Comparison of ENCODE assay signal across 14 cellular contexts in genomic region chr3:185701891-185702563, GRCh38.
DNase-seq lines count a peak whose midpoint lies in the region; ATAC-seq, FAIRE-seq and TF ChIP-seq lines count a peak whose summit lies in the region.
"Had no signal": no experiment of that assay in that cellular context is flagged by ENCODE, and none has a peak within 500 bp of the region (broad histone marks: within the 10 kb centered on the region; RNA-seq: fewer than 3 reads in every experiment).

No MANE protein-coding gene starts in this region.

- no peak for ATAC-seq in HG03095 (IDR thresholded peaks at IDR 0.05; ENCODE audit: unreplicated experiment)
- ATAC-seq in HG02840 (IDR thresholded peaks at IDR 0.05; ENCODE audit: low FRiP score, unreplicated experiment) = no peak
- ATAC-seq: activated CD4-positive, CD25-positive, alpha-beta regulatory T cell treated with anti-CD3 and anti-CD28 coated beads, Interleukin-2, amount 50 U/mL, for 24 hours had no signal

- no peaks in the 10 kb centered on the region for H3K36me3 Mint-ChIP-seq in chondrocyte (ENCODE audit: low read depth)
- peaks cover 2% of the 10 kb centered on the region for H3K36me3 Mint-ChIP-seq in mesothelial cell of epicardium

- H3K27me3 Mint-ChIP-seq in chondrocyte (ENCODE audit: low read depth) = no peaks in the 10 kb centered on the region
- no peaks in the 10 kb centered on the region for H3K27me3 Mint-ChIP-seq in mesothelial cell of epicardium (ENCODE audit: low read depth)

- H3K9ac ChIP-seq in HUES48 (ENCODE audit: low read depth, low read length) = no peak overlapping the region

- H3K9me3 Mint-ChIP-seq in chondrocyte (ENCODE audit: low read depth) (no peaks in the 10 kb centered on the region), mesothelial cell of epicardium (no peaks in the 10 kb centered on the region)

- peaks cover 30% of the 10 kb centered on the region for H3K4me1 Mint-ChIP-seq in chondrocyte (ENCODE audit: low read depth)
- H3K4me1 Mint-ChIP-seq in mesothelial cell of epicardium = peaks cover 17% of the 10 kb centered on the region

- no peak for TF ChIP-seq POLR2A in GM12891 (IDR thresholded peaks at IDR 0.05; ENCODE audit: low read depth, low read length)

- DNase-seq in chondrocyte (ENCODE audit: low spot score) = no peak
- no peak for DNase-seq in mesothelial cell of epicardium (ENCODE audit: low spot score in 2 of 2, unreplicated experiment in 2 of 2)
- DNase-seq in GM10266 (ENCODE audit: extremely low spot score) = no peak
- no peak for DNase-seq in GM12891 (ENCODE audit: insufficient read length, low spot score)
- DNase-seq: adrenal gland, SJCRH30 had no signal

- no peak overlapping the region for H3K4me3 ChIP-seq in ACC112 (ENCODE audit: low read depth, low read length)
- H3K4me3 ChIP-seq in HUES48 (ENCODE audit: low read depth, low read length) = no peak overlapping the region
- H3K4me3 ChIP-seq: lung, SJCRH30 had no signal

- TF ChIP-seq CTCF in chondrocyte (IDR thresholded peaks at IDR 0.05) (no peak), mesothelial cell of epicardium (IDR thresholded peaks at IDR 0.05; ENCODE audit: unreplicated experiment) (no peak), GM10266 (IDR thresholded peaks at IDR 0.05; ENCODE audit: control insufficient read depth, insufficient read depth, low read depth, missing control alignments) (no peak)

- H2AFZ ChIP-seq in ACC112 (ENCODE audit: low read length, unreplicated experiment) = no peak overlapping the region

- H3K79me2 ChIP-seq in ACC112 (ENCODE audit: control insufficient read depth, insufficient read depth, low read length, unreplicated experiment) = peaks cover 77% of the 10 kb centered on the region

- H3K27me3 ChIP-seq in ACC112 (ENCODE audit: insufficient read depth, low read length) (no peaks in the 10 kb centered on the region), HUES48 (ENCODE audit: control insufficient read depth, insufficient read depth, low read length) (no peaks in the 10 kb centered on the region)
- H3K27me3 ChIP-seq: adrenal gland, SJCRH30 had no signal

- no peaks in the 10 kb centered on the region; the same call in 1 of the 2 replicates for H3K36me3 ChIP-seq in ACC112 (ENCODE audit: insufficient read depth, low read length)
- no peaks in the 10 kb centered on the region for H3K36me3 ChIP-seq in HUES48 (ENCODE audit: control insufficient read depth, insufficient read depth, low read length)
- H3K36me3 ChIP-seq: adrenal gland, SJCRH30 had no signal

- H3K9me3 ChIP-seq in HUES48 (ENCODE audit: control insufficient read depth, insufficient read depth, low read length) = no peaks in the 10 kb centered on the region
- H3K9me3 ChIP-seq: adrenal gland, SJCRH30 had no signal

- H3K4me3 Mint-ChIP-seq in chondrocyte (ENCODE audit: unreplicated experiment) (no peak overlapping the region), mesothelial cell of epicardium (no peak overlapping the region)

- H3K27ac ChIP-seq in ACC112 (ENCODE audit: low read depth, low read length) = peak overlapping the region; percentile 35; the same call in 1 of the 2 replicates
- peak overlapping the region; percentile 31 for H3K27ac ChIP-seq in HUES48 (ENCODE audit: low read depth, low read length)
- H3K27ac ChIP-seq: C4-2B, SJCRH30 had no signal

- H3K27ac Mint-ChIP-seq in chondrocyte (ENCODE audit: unreplicated experiment) (peak overlapping the region; percentile 24), mesothelial cell of epicardium (peak overlapping the region; percentile 66)

- H3K4me1 ChIP-seq in ACC112 (ENCODE audit: control insufficient read depth, insufficient read depth, low read length, unreplicated experiment) (peaks cover 33% of the 10 kb centered on the region), HUES48 (ENCODE audit: control insufficient read depth, insufficient read depth, low read length) (peaks cover 27% of the 10 kb centered on the region)
- H3K4me1 ChIP-seq: SJCRH30 had no signal

- FAIRE-seq in GM12891 (lab: Jason Lieb, UNC) = no peak
- FAIRE-seq: G401.6 had no signal

TF ChIP-seq in GM12891, 5 proteins besides CTCF, POLR2A, EP300 and RAD21:
- no peak for TF ChIP-seq POLR2AphosphoS5 (IDR thresholded peaks at IDR 0.05; ENCODE audit: low read depth, low read length)
